In the genomic region with DNA sequence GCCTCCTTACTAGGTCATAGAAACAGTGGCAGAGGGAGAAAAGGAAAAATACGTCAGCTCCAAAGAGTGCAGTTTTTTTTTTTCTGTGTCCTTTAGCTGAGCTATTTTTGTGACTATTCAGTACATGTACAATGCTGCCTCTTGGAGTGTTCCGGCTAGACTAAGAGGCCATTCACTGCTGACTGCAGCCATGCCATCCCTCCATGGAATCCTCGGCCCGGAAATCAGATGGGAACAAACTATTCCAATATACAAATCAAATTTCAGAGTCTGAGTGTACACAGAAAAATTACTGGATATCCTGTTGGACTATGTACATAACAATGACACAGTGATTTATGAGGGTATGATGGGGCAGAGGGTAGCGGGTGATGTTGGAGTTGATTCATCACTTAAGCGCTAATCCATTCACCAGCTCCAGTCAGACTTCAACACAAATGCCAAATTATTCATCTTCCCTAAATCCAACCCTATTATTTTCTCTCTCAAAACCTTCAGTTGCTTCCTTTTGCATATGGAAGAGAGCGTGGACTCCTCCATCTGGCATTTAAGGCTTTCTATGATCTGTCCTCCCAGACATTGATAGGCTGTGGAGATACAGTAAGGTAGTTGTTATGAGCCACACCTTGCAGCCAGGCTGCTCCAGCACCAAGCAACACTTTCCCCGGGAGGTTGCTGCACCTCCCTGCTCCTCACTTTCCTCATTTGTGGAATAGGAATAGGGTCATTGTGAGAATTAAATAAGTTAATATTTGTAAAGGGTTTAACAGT, we compare ENCODE assay signal across 8 cellular contexts.
DNase-seq lines count a peak whose midpoint lies in the region; ATAC-seq, FAIRE-seq and TF ChIP-seq lines count a peak whose summit lies in the region.
"Had no signal": no experiment of that assay in that cellular context is flagged by ENCODE, and none has a peak within 500 bp of the region (broad histone marks: within the 10 kb centered on the region; RNA-seq: fewer than 3 reads in every experiment).

No MANE protein-coding gene starts in this region.

- peaks cover 35% of the 10 kb centered on the region for H3K79me2 ChIP-seq in HepG2 (ENCODE audit: insufficient read depth, low read length)
- H3K79me2 ChIP-seq in MM.1S (ENCODE audit: low read length): no peaks in the 10 kb centered on the region

- no peak overlapping the region for H3K4me3 ChIP-seq in MG63
- H3K4me3 ChIP-seq in HepG2 (replicated peaks in 1 of 3; ENCODE audit: insufficient read depth in 1 of 3, low read depth in 2 of 3, low read length in 3 of 3): no peak overlapping the region
- H3K4me3 ChIP-seq in transverse colon: no peak overlapping the region
- H3K4me3 ChIP-seq in MM.1S (ENCODE audit: low read length): no peak overlapping the region

- peak; percentile 76 for DNase-seq in MG63
- DNase-seq in cerebellum (ENCODE audit: low spot score): peak; percentile 65
- peak; percentile 27 for DNase-seq in HepG2 (ENCODE audit: low spot score)
- DNase-seq in transverse colon: no peak
- no peak for DNase-seq in MM.1S
- DNase-seq in ureter (ENCODE audit: low spot score): no peak
- no peak for DNase-seq in NCI-H2196 (lab: John Stamatoyannopoulos, UW; ENCODE audit: unreplicated experiment)
- DNase-seq: islet precursor cell had no signal

- BruUV-seq in HepG2 (replicated peaks; lab: Mats Ljungman, UMichigan): no TSS peak

- no peak for TF ChIP-seq CTCF in HepG2 (CRISPR knock-in tag; IDR thresholded peaks at IDR 0.05)
- no peak for TF ChIP-seq CTCF in transverse colon (IDR thresholded peaks at IDR 0.05)
- TF ChIP-seq CTCF in MM.1S (IDR thresholded peaks at IDR 0.05; ENCODE audit: low read length): no peak

- 94% methylated on average over 8 of the region's 8 CpGs for WGBS in HepG2 (ENCODE audit: low lambda C conversion rate)
- WGBS in transverse colon (ENCODE audit: low coverage in 1 of 2), 2 donors: 41 to 58% methylated on average over 6 to 8 of the region's 8 CpGs

- H3K27ac ChIP-seq in HepG2 (ENCODE audit: extremely low read length, insufficient read depth, low read length) (peak overlapping the region; percentile 13), transverse colon (peak overlapping the region; percentile 82 to 90 (median 86)), MM.1S (ENCODE audit: low read length) (no peak overlapping the region)

- intact Hi-C loops in HepG2 (cut with micrococcal nuclease; ENCODE audit: unreplicated experiment) (loop anchor here (10.0 kb wide), 1 partner anchor 518 kb away; a partner anchor contains a TSS), transverse colon (cut with DNase I; ENCODE audit: low total_unique reads) (loop anchor here (10.0 kb wide), 1 partner anchor 68 kb away; no protein-coding TSS in a partner anchor)

- H2AFZ ChIP-seq in HepG2 (ENCODE audit: low read length) (no peak overlapping the region), MM.1S (ENCODE audit: low read length) (no peak overlapping the region)

- FAIRE-seq in HepG2 (lab: Jason Lieb, UNC): no peak

- H3K4me2 ChIP-seq in HepG2 (ENCODE audit: low read depth, low read length) (no peak overlapping the region), MM.1S (ENCODE audit: low read depth, low read length) (no peak overlapping the region)

- H3K9ac ChIP-seq in HepG2 (ENCODE audit: insufficient read depth, low read depth, low read length) (no peak overlapping the region), MM.1S (ENCODE audit: low read length) (no peak overlapping the region)

- POLR2A ChIA-PET in HepG2 (lab: Yijun Ruan, JAX): interaction anchor here (0.6 to 1.3 kb wide), 3 partner anchors 79 to 513 kb away, joined by 3 read pairs; no protein-coding TSS in a partner anchor

- no peak for TF ChIP-seq RAD21 in HepG2 (CRISPR knock-in tag; IDR thresholded peaks at IDR 0.05)

- no peaks in the 10 kb centered on the region for H3K36me3 ChIP-seq in MG63
- no peaks in the 10 kb centered on the region; a peak in 2 of 5 replicates for H3K36me3 ChIP-seq in HepG2 (replicated peaks in 1 of 2; ENCODE audit: control insufficient read depth in 1 of 2, insufficient read depth in 2 of 2, low read length in 2 of 2)
- H3K36me3 ChIP-seq in transverse colon: no peaks in the 10 kb centered on the region
- H3K36me3 ChIP-seq in MM.1S (replicated peaks; ENCODE audit: insufficient read depth, low read length): no peaks in the 10 kb centered on the region

- H3K27me3 ChIP-seq in MG63: no peaks in the 10 kb centered on the region
- no peaks in the 10 kb centered on the region for H3K27me3 ChIP-seq in HepG2 (ENCODE audit: control insufficient read depth in 1 of 2, insufficient read depth in 2 of 2, low read length in 2 of 2)
- H3K27me3 ChIP-seq in transverse colon: no peaks in the 10 kb centered on the region
- no peaks in the 10 kb centered on the region for H3K27me3 ChIP-seq in MM.1S (replicated peaks; ENCODE audit: insufficient read depth, low read length)

- peaks cover 83% of the 10 kb centered on the region for H3K4me1 ChIP-seq in HepG2 (ENCODE audit: insufficient read depth, low read length)
- peaks cover 38 to 98% (median 74%) of the 10 kb centered on the region in 4 donors for H3K4me1 ChIP-seq in transverse colon
- H3K4me1 ChIP-seq in MM.1S (ENCODE audit: low read length): no peaks in the 10 kb centered on the region

- H3K9me2 ChIP-seq in MM.1S (replicated peaks; ENCODE audit: insufficient read depth, low read length): no peaks in the 10 kb centered on the region

- H4K20me1 ChIP-seq in HepG2 (ENCODE audit: insufficient read depth, low read length) (no peaks in the 10 kb centered on the region), MM.1S (ENCODE audit: insufficient read depth, low read length) (no peaks in the 10 kb centered on the region)

- in situ Hi-C loops in HepG2 (cut with HindIII; ENCODE audit: extremely low pct_ligation_motif_present, low pct_unique_long_range_greater_than_20kb) (no loop called here), transverse colon (cut with MboI; ENCODE audit: low pct_ligation_motif_present in 1 of 4, low pct_unique_long_range_greater_than_20kb in 1 of 4, low sequenced_read_pairs in 3 of 4) (no loop called here)

- no peak for ATAC-seq in HepG2

- TF ChIP-seq EP300 in HepG2 (IDR thresholded peaks at IDR 0.05; ENCODE audit: low read depth in 2 of 2, low read length in 2 of 2): no peak
- TF ChIP-seq EP300 in HepG2 (CRISPR knock-in tag; IDR thresholded peaks at IDR 0.05; ENCODE audit: borderline replicate concordance): no peak
- peak; percentile 74 for TF ChIP-seq EP300 in transverse colon (IDR thresholded peaks at IDR 0.05; ENCODE audit: low read depth)

- H3K9me3 ChIP-seq in MG63 (no peaks in the 10 kb centered on the region), HepG2 (ENCODE audit: low read length) (no peaks in the 10 kb centered on the region), transverse colon (no peaks in the 10 kb centered on the region), MM.1S (replicated peaks; ENCODE audit: insufficient read depth, low read length) (no peaks in the 10 kb centered on the region)

- CTCF ChIA-PET in HepG2 (lab: Yijun Ruan, JAX; ENCODE audit: low intra/inter-chr PET ratio, low total read pairs): no interaction called here

- no peak for TF ChIP-seq POLR2A in HepG2 (IDR thresholded peaks at IDR 0.05; ENCODE audit: insufficient read depth in 1 of 2, low read depth in 2 of 2, low read length in 2 of 2)
- no peak for TF ChIP-seq POLR2A in transverse colon (IDR thresholded peaks at IDR 0.05)

- H3F3A ChIP-seq in MM.1S (ENCODE audit: insufficient read depth, low read length): no peaks in the 10 kb centered on the region

TF ChIP-seq in HepG2, 621 proteins besides CTCF, POLR2A, EP300 and RAD21:
- peak; percentile 32 for TF ChIP-seq FOSL2 (CRISPR knock-in tag; IDR thresholded peaks at IDR 0.05)
- TF ChIP-seq RBM39 (IDR thresholded peaks at IDR 0.05; ENCODE audit: low read depth, low read length, poor library complexity, severe bottlenecking): no peak
- TF ChIP-seq, protein P1, sequence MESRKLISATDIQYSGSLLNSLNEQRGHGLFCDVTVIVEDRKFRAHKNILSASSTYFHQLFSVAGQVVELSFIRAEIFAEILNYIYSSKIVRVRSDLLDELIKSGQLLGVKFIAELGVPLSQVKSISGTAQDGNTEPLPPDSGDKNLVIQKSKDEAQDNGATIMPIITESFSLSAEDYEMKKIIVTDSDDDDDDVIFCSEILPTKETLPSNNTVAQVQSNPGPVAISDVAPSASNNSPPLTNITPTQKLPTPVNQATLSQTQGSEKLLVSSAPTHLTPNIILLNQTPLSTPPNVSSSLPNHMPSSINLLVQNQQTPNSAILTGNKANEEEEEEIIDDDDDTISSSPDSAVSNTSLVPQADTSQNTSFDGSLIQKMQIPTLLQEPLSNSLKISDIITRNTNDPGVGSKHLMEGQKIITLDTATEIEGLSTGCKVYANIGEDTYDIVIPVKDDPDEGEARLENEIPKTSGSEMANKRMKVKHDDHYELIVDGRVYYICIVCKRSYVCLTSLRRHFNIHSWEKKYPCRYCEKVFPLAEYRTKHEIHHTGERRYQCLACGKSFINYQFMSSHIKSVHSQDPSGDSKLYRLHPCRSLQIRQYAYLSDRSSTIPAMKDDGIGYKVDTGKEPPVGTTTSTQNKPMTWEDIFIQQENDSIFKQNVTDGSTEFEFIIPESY (CRISPR knock-in tag; IDR thresholded peaks at IDR 0.05): peak; percentile 95

Comparison
In these comparisons a context has a peak if more than half of its experiments do, and no peak if none do; other contexts are left out.
1. DNase-seq: peak in MG63 (single experiment), cerebellum (single experiment) and HepG2 (single experiment); none in transverse colon (single experiment), MM.1S (single experiment), ureter (single experiment) and NCI-H2196 (single experiment).